1 cellular context compared by ENCODE assay signal in the genomic region with DNA sequence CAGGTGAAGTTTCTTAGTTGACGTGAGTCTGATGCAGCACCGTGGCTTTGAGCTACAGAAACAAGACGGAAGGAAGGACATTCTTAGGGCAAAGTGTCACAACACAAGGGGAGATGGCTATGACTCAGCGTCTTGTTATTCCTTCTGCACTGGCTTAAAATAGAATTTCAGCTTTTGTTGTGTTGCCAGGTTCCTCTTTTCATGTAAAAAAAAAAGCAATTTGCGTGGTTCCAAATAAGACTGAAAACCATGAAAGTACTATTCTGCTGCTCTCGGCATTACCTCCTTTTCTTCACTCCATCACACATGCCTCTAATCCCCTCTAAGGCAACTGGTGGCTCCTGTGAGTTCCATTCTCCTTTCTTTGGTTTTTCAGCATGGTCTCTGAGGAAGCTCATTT.
TF ChIP-seq lines count a peak whose summit lies in the region.

No MANE protein-coding gene starts in this region.

TF ChIP-seq in K562, 482 proteins besides CTCF, POLR2A, EP300 and RAD21 (continued from another document):
- peak; percentile 47; the same call in 1 of the 2 replicates for TF ChIP-seq ATF3 (IDR thresholded peaks at IDR 0.05)
- no peak for TF ChIP-seq ATF3 (CRISPR knock-in tag; conservative IDR thresholded peaks at IDR 0.05)
- TF ChIP-seq C11orf30 (IDR thresholded peaks at IDR 0.05; ENCODE audit: low read depth): peak; percentile 14; the same call in 1 of the 2 replicates
- TF ChIP-seq JUND (IDR thresholded peaks at IDR 0.05; ENCODE audit: borderline replicate concordance, low read depth, low read length): peak; percentile 63; the same call in 1 of the 2 replicates
- peak; percentile 72; the same call in 1 of the 3 replicates for TF ChIP-seq JUND (tag; IDR thresholded peaks at IDR 0.05; ENCODE audit: borderline replicate concordance, low read depth, low read length)
- TF ChIP-seq MEF2D (tag; conservative IDR thresholded peaks at IDR 0.05; ENCODE audit: low read depth): peak; percentile 91
- TF ChIP-seq, protein P1, sequence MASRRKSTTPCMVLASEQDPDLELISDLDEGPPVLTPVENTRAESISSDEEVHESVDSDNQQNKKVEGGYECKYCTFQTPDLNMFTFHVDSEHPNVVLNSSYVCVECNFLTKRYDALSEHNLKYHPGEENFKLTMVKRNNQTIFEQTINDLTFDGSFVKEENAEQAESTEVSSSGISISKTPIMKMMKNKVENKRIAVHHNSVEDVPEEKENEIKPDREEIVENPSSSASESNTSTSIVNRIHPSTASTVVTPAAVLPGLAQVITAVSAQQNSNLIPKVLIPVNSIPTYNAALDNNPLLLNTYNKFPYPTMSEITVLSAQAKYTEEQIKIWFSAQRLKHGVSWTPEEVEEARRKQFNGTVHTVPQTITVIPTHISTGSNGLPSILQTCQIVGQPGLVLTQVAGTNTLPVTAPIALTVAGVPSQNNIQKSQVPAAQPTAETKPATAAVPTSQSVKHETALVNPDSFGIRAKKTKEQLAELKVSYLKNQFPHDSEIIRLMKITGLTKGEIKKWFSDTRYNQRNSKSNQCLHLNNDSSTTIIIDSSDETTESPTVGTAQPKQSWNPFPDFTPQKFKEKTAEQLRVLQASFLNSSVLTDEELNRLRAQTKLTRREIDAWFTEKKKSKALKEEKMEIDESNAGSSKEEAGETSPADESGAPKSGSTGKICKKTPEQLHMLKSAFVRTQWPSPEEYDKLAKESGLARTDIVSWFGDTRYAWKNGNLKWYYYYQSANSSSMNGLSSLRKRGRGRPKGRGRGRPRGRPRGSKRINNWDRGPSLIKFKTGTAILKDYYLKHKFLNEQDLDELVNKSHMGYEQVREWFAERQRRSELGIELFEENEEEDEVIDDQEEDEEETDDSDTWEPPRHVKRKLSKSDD (conservative IDR thresholded peaks at IDR 0.05; ENCODE audit: low read length): no peak
- TF ChIP-seq SLC30A9 (CRISPR knock-in tag; IDR thresholded peaks at IDR 0.05): no peak
- peak; percentile 70 for TF ChIP-seq NFE2 (IDR thresholded peaks at IDR 0.05; ENCODE audit: low read depth)
- TF ChIP-seq KDM4B (IDR thresholded peaks at IDR 0.05; ENCODE audit: borderline replicate concordance in 2 of 2, low read depth in 1 of 2): no peak
- TF ChIP-seq FUS (optimal IDR thresholded peaks at IDR 0.05; ENCODE audit: low read depth, low read length): no peak
- no peak for TF ChIP-seq RBFOX2 (IDR thresholded peaks at IDR 0.05; ENCODE audit: low read depth, low read length)
- TF ChIP-seq HEY1 (CRISPR knock-in tag; IDR thresholded peaks at IDR 0.05; ENCODE audit: borderline replicate concordance): no peak
- TF ChIP-seq HINFP (tag; conservative IDR thresholded peaks at IDR 0.05; ENCODE audit: low read depth): no peak
- no peak for TF ChIP-seq IRF2 (CRISPR knock-in tag; IDR thresholded peaks at IDR 0.05)
- no peak for TF ChIP-seq ZNF282 (CRISPR knock-in tag; IDR thresholded peaks at IDR 0.05)
- no peak for TF ChIP-seq CHD2 (IDR thresholded peaks at IDR 0.05; ENCODE audit: low read depth, low read length)
- no peak for TF ChIP-seq ZNF143 (CRISPR knock-in tag; IDR thresholded peaks at IDR 0.05)
- no peak for TF ChIP-seq ZNF232 (CRISPR knock-in tag; IDR thresholded peaks at IDR 0.05)
- TF ChIP-seq ZNF347 (CRISPR knock-in tag; IDR thresholded peaks at IDR 0.05; ENCODE audit: low read depth): no peak
- TF ChIP-seq, protein P2, sequence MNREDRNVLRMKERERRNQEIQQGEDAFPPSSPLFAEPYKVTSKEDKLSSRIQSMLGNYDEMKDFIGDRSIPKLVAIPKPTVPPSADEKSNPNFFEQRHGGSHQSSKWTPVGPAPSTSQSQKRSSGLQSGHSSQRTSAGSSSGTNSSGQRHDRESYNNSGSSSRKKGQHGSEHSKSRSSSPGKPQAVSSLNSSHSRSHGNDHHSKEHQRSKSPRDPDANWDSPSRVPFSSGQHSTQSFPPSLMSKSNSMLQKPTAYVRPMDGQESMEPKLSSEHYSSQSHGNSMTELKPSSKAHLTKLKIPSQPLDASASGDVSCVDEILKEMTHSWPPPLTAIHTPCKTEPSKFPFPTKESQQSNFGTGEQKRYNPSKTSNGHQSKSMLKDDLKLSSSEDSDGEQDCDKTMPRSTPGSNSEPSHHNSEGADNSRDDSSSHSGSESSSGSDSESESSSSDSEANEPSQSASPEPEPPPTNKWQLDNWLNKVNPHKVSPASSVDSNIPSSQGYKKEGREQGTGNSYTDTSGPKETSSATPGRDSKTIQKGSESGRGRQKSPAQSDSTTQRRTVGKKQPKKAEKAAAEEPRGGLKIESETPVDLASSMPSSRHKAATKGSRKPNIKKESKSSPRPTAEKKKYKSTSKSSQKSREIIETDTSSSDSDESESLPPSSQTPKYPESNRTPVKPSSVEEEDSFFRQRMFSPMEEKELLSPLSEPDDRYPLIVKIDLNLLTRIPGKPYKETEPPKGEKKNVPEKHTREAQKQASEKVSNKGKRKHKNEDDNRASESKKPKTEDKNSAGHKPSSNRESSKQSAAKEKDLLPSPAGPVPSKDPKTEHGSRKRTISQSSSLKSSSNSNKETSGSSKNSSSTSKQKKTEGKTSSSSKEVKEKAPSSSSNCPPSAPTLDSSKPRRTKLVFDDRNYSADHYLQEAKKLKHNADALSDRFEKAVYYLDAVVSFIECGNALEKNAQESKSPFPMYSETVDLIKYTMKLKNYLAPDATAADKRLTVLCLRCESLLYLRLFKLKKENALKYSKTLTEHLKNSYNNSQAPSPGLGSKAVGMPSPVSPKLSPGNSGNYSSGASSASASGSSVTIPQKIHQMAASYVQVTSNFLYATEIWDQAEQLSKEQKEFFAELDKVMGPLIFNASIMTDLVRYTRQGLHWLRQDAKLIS (CRISPR knock-in tag; IDR thresholded peaks at IDR 0.05): no peak
- TF ChIP-seq KLF16 (IDR thresholded peaks at IDR 0.05): no peak
- TF ChIP-seq NCOR1 (IDR thresholded peaks at IDR 0.05): peak; percentile 19; the same call in 1 of the 2 replicates
- no peak for TF ChIP-seq POLR2B (IDR thresholded peaks at IDR 0.05; ENCODE audit: low read depth, partially characterized antibody)
- no peak for TF ChIP-seq BRCA1 (IDR thresholded peaks at IDR 0.05)
- TF ChIP-seq BRCA1 (CRISPR knock-in tag; IDR thresholded peaks at IDR 0.05): no peak
- peak; percentile 43; the same call in 1 of the 2 replicates for TF ChIP-seq MAFG (tag; conservative IDR thresholded peaks at IDR 0.05)
- TF ChIP-seq MECOM (CRISPR knock-in tag; IDR thresholded peaks at IDR 0.05): no peak
- TF ChIP-seq HMG20B (CRISPR knock-in tag; IDR thresholded peaks at IDR 0.05): no peak
- 0 out of 2 replicates have a peak, but pooled peaks have one; percentile 28 for TF ChIP-seq BACH1 (tag; IDR thresholded peaks at IDR 0.05)
- no peak for TF ChIP-seq PURB (CRISPR knock-in tag; IDR thresholded peaks at IDR 0.05; ENCODE audit: low read depth)
- no peak for TF ChIP-seq PHB (CRISPR knock-in tag; IDR thresholded peaks at IDR 0.05)
- TF ChIP-seq MAFK (IDR thresholded peaks at IDR 0.05; ENCODE audit: low read length): peak; percentile 34; the same call in 1 of the 2 replicates
- TF ChIP-seq MEF2A (IDR thresholded peaks at IDR 0.05; ENCODE audit: control insufficient read depth, low read depth, low read length): peak; percentile 70
- no peak for TF ChIP-seq FOXK1 (CRISPR knock-in tag; IDR thresholded peaks at IDR 0.05; ENCODE audit: borderline replicate concordance)
- TF ChIP-seq SMARCA4 (IDR thresholded peaks at IDR 0.05): no peak
- no peak for TF ChIP-seq MAZ (CRISPR knock-in tag; conservative IDR thresholded peaks at IDR 0.05 in 1 of 2, IDR thresholded peaks at IDR 0.05 in 1 of 2)
- TF ChIP-seq, protein P3, sequence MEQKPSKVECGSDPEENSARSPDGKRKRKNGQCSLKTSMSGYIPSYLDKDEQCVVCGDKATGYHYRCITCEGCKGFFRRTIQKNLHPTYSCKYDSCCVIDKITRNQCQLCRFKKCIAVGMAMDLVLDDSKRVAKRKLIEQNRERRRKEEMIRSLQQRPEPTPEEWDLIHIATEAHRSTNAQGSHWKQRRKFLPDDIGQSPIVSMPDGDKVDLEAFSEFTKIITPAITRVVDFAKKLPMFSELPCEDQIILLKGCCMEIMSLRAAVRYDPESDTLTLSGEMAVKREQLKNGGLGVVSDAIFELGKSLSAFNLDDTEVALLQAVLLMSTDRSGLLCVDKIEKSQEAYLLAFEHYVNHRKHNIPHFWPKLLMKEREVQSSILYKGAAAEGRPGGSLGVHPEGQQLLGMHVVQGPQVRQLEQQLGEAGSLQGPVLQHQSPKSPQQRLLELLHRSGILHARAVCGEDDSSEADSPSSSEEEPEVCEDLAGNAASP (IDR thresholded peaks at IDR 0.05): no peak
- TF ChIP-seq ZNF12 (CRISPR knock-in tag; IDR thresholded peaks at IDR 0.05): no peak
- no peak for TF ChIP-seq E2F4 (CRISPR knock-in tag; IDR thresholded peaks at IDR 0.05; ENCODE audit: low read depth)
- TF ChIP-seq TEAD4 (IDR thresholded peaks at IDR 0.05; ENCODE audit: low read length): peak; percentile 33; the same call in 1 of the 2 replicates
- TF ChIP-seq TEAD4 (CRISPR knock-in tag; IDR thresholded peaks at IDR 0.05; ENCODE audit: borderline replicate concordance): no peak
- peak; percentile 57; the same call in 1 of the 2 replicates for TF ChIP-seq SMAD4 (CRISPR knock-in tag; conservative IDR thresholded peaks at IDR 0.05)
- TF ChIP-seq MCM5 (IDR thresholded peaks at IDR 0.05; ENCODE audit: low read depth): no peak
TF ChIP-seq in K562: peak in this region for 18.
